ENCODE assay signal across 22 cellular contexts in genomic region chr1:162587761-162588260, GRCh38. TPM values are rescaled to one million over a fixed set of nuclear protein-coding genes. Genes with fewer than 3 reads are reported as not detected.
A peak's percentile ranks its signal among the peaks of the same experiment; 100 is the strongest.
DNase-seq lines count a peak whose midpoint lies in the region; ATAC-seq, FAIRE-seq and TF ChIP-seq lines count a peak whose summit lies in the region.
"Had no signal": no experiment of that assay in that cellular context is flagged by ENCODE, and none has a peak within 500 bp of the region (broad histone marks: within the 10 kb centered on the region; RNA-seq: fewer than 3 reads in every experiment).

No MANE protein-coding gene starts in this region.

- no peak overlapping the region for H3K4me3 Mint-ChIP-seq in astrocyte (ENCODE audit: unreplicated experiment)
- H3K4me3 Mint-ChIP-seq in HFFc6: no peak overlapping the region
- no peak overlapping the region for H3K4me3 Mint-ChIP-seq in activated CD8-positive, alpha-beta T cell treated with anti-CD3 and anti-CD28 coated beads for 36 hours
- no peak overlapping the region for H3K4me3 Mint-ChIP-seq in CD14-positive monocyte
- H3K4me3 Mint-ChIP-seq: CD4-positive, alpha-beta memory T cell had no signal

- H3K36me3 ChIP-seq in KMS-11 (ENCODE audit: insufficient read depth) (peaks cover 24% of the 10 kb centered on the region; the same call in 1 of the 2 replicates), astrocyte (ENCODE audit: insufficient read depth, low read length) (peaks cover 57% of the 10 kb centered on the region)

- H3K27ac Mint-ChIP-seq in astrocyte (ENCODE audit: unreplicated experiment) (no peak overlapping the region), HFFc6 (no peak overlapping the region), CD14-positive monocyte (no peak overlapping the region)
- H3K27ac Mint-ChIP-seq in activated CD8-positive, alpha-beta T cell treated with anti-CD3 and anti-CD28 coated beads for 36 hours: no peak overlapping the region
- H3K27ac Mint-ChIP-seq: CD4-positive, alpha-beta memory T cell had no signal

- H3K4me2 ChIP-seq in KMS-11 (peak overlapping the region; percentile 99), astrocyte (ENCODE audit: low read length) (no peak overlapping the region)
- H3K4me2 ChIP-seq: A549; BLaER1 treated with 17β-estradiol and CSF1 and Interleukin-3, amounts not matched to agents 10 nM and 100 nM had no signal

- H3K9ac ChIP-seq in KMS-11: peak overlapping the region; percentile 23; the same call in 1 of the 2 replicates
- H3K9ac ChIP-seq in astrocyte (ENCODE audit: low read length): no peak overlapping the region
- H3K9ac ChIP-seq: BLaER1 treated with 17β-estradiol and CSF1 and Interleukin-3, amounts not matched to agents 10 nM and 100 nM had no signal

- H4K20me1 ChIP-seq in KMS-11 (ENCODE audit: insufficient read depth) (no peaks in the 10 kb centered on the region), astrocyte (ENCODE audit: insufficient read depth, low read length) (peaks cover 27% of the 10 kb centered on the region)
- H4K20me1 ChIP-seq: BLaER1 treated with 17β-estradiol and CSF1 and Interleukin-3, amounts not matched to agents 10 nM and 100 nM had no signal

- H3K9me3 ChIP-seq in astrocyte (ENCODE audit: insufficient read depth, low read depth, low read length): no peaks in the 10 kb centered on the region
- H3K9me3 ChIP-seq: A549; BE2C; BLaER1 treated with 17β-estradiol and CSF1 and Interleukin-3, amounts not matched to agents 10 nM and 100 nM had no signal

- ATAC-seq in activated CD8-positive, alpha-beta T cell treated with anti-CD3 and anti-CD28 coated beads for 36 hours: no peak
- ATAC-seq: A549 had no signal

- H3K27ac ChIP-seq in KMS-11: peak overlapping the region; percentile 73
- H3K27ac ChIP-seq in astrocyte (ENCODE audit: low read depth, low read length): no peak overlapping the region
- H3K27ac ChIP-seq: A549; BLaER1 treated with 17β-estradiol and CSF1 and Interleukin-3, amounts not matched to agents 10 nM and 100 nM had no signal

- H3K36me3 Mint-ChIP-seq in astrocyte (ENCODE audit: low read depth, unreplicated experiment) (peaks cover 12% of the 10 kb centered on the region), HFFc6 (ENCODE audit: low read depth) (peaks cover 25% of the 10 kb centered on the region), CD14-positive monocyte (peaks cover 18 to 22% of the 10 kb centered on the region in 2 donors)
- peaks cover 29% of the 10 kb centered on the region for H3K36me3 Mint-ChIP-seq in activated CD8-positive, alpha-beta T cell treated with anti-CD3 and anti-CD28 coated beads for 36 hours (ENCODE audit: low read depth)

- peaks cover 99% of the 10 kb centered on the region for H3K4me1 ChIP-seq in KMS-11 (ENCODE audit: low read depth, poor library complexity, severe bottlenecking)
- H3K4me1 ChIP-seq in astrocyte (ENCODE audit: insufficient read depth, low read length): no peaks in the 10 kb centered on the region
- H3K4me1 ChIP-seq: A549; BE2C; BLaER1 treated with 17β-estradiol and CSF1 and Interleukin-3, amounts not matched to agents 10 nM and 100 nM had no signal

- H3K4me1 Mint-ChIP-seq in astrocyte (ENCODE audit: low read depth, unreplicated experiment) (peaks cover 6% of the 10 kb centered on the region), HFFc6 (ENCODE audit: low read depth) (peaks cover 14% of the 10 kb centered on the region), CD14-positive monocyte (no peaks in the 10 kb centered on the region)
- no peaks in the 10 kb centered on the region for H3K4me1 Mint-ChIP-seq in activated CD8-positive, alpha-beta T cell treated with anti-CD3 and anti-CD28 coated beads for 36 hours (ENCODE audit: low read depth)
- H3K4me1 Mint-ChIP-seq: CD4-positive, alpha-beta memory T cell had no signal

- peaks cover 68% of the 10 kb centered on the region for H3K79me2 ChIP-seq in KMS-11 (ENCODE audit: insufficient read depth, low read depth)
- H3K79me2 ChIP-seq in astrocyte (ENCODE audit: insufficient read depth, low read length): peaks cover 15% of the 10 kb centered on the region

- FAIRE-seq in D721Med (lab: Jason Lieb, UNC) (peak; percentile 32), astrocyte (lab: Jason Lieb, UNC) (peak; percentile 39)
- FAIRE-seq: A549, G401.6, GM12892, H1 had no signal

- POLR2A ChIA-PET in activated CD8-positive, alpha-beta T cell treated with anti-CD3 and anti-CD28 coated beads for 36 hours (lab: Charles Lee): no interaction called here

- TF ChIP-seq CTCF in D721Med (IDR thresholded peaks at IDR 0.05; ENCODE audit: insufficient read depth, missing control alignments) (no peak), KMS-11 (conservative IDR thresholded peaks at IDR 0.05; ENCODE audit: low read depth, low read length) (no peak), astrocyte (IDR thresholded peaks at IDR 0.05; ENCODE audit: insufficient read depth, low read depth, low read length) (no peak), HFFc6 (IDR thresholded peaks at IDR 0.05) (no peak), CD14-positive monocyte (IDR thresholded peaks at IDR 0.05) (no peak)
- TF ChIP-seq CTCF in activated CD8-positive, alpha-beta T cell treated with anti-CD3 and anti-CD28 coated beads for 36 hours (IDR thresholded peaks at IDR 0.05): no peak

- intact Hi-C loops in activated CD8-positive, alpha-beta T cell treated with anti-CD3 and anti-CD28 coated beads for 36 hours (cut with micrococcal nuclease): no loop called here
- intact Hi-C loops in CD14-positive monocyte (cut with micrococcal nuclease): no loop called here

- H3K27me3 Mint-ChIP-seq in astrocyte (ENCODE audit: low read depth, unreplicated experiment): no peaks in the 10 kb centered on the region
- H3K27me3 Mint-ChIP-seq in HFFc6 (ENCODE audit: insufficient read depth): no peaks in the 10 kb centered on the region; the same call in 1 of the 2 replicates
- H3K27me3 Mint-ChIP-seq in activated CD8-positive, alpha-beta T cell treated with anti-CD3 and anti-CD28 coated beads for 36 hours: no peaks in the 10 kb centered on the region
- no peaks in the 10 kb centered on the region for H3K27me3 Mint-ChIP-seq in CD14-positive monocyte (ENCODE audit: low read depth in 3 of 3)
- H3K27me3 Mint-ChIP-seq: CD4-positive, alpha-beta memory T cell had no signal

- DNase-seq in D721Med (ENCODE audit: insufficient read length, low spot score) (no peak), RPMI8226 (peak; percentile 87), astrocyte (ENCODE audit: low read depth) (no peak), HFFc6 (no peak), KG1 (lab: John Stamatoyannopoulos, UW) (no peak), CD14-positive monocyte (ENCODE audit: low spot score) (no peak)
- DNase-seq in activated CD8-positive, alpha-beta T cell treated with anti-CD3 and anti-CD28 coated beads for 36 hours: no peak
- DNase-seq: 8988T; ACHN; AML-193; BE2C; CD4-positive, alpha-beta memory T cell; COR-L47; DND-41; H7; HCEC 1CT had no signal

- H2AFZ ChIP-seq in KMS-11 (ENCODE audit: low read depth): no peak overlapping the region
- no peak overlapping the region for H2AFZ ChIP-seq in astrocyte (ENCODE audit: low read depth, low read length)

- no peaks in the 10 kb centered on the region for H3K9me3 Mint-ChIP-seq in astrocyte (ENCODE audit: unreplicated experiment)
- H3K9me3 Mint-ChIP-seq in HFFc6: no peaks in the 10 kb centered on the region
- no peaks in the 10 kb centered on the region for H3K9me3 Mint-ChIP-seq in activated CD8-positive, alpha-beta T cell treated with anti-CD3 and anti-CD28 coated beads for 36 hours
- no peaks in the 10 kb centered on the region for H3K9me3 Mint-ChIP-seq in CD14-positive monocyte
- H3K9me3 Mint-ChIP-seq: CD4-positive, alpha-beta memory T cell had no signal

- H3K27me3 ChIP-seq in KMS-11 (ENCODE audit: insufficient read depth, low read depth) (no peaks in the 10 kb centered on the region), astrocyte (ENCODE audit: insufficient read depth, low read length) (no peaks in the 10 kb centered on the region)
- H3K27me3 ChIP-seq: BE2C; BLaER1 treated with 17β-estradiol and CSF1 and Interleukin-3, amounts not matched to agents 10 nM and 100 nM had no signal

- no peak overlapping the region for H3K4me3 ChIP-seq in KMS-11 (IDR thresholded peaks at IDR 0.05; ENCODE audit: insufficient read depth, low read depth, low read length)
- no peak overlapping the region for H3K4me3 ChIP-seq in astrocyte (ENCODE audit: insufficient read depth, low read depth, low read length)
- H3K4me3 ChIP-seq: A549; BLaER1 treated with 17β-estradiol and CSF1 and Interleukin-3, amounts not matched to agents 10 nM and 100 nM had no signal

- CTCF ChIA-PET in activated CD8-positive, alpha-beta T cell treated with anti-CD3 and anti-CD28 coated beads for 36 hours (lab: Charles Lee): interaction anchor here (0.7 to 1.1 kb wide), 2 partner anchors 16 to 25 kb away, joined by 3 read pairs; no protein-coding TSS in a partner anchor

RNA-seq across cellular contexts. Expression of gene UAP1, which starts 26.3 kb away (rescaled TPM):
- 88.8 and 103 TPM in 2 replicates for total RNA-seq in astrocyte
- total RNA-seq in HFFc6 (2021; fragmentation: NEBNext Ultra II Directional; extraction: Animal tissue kit (Norgen Biotek cat#: 25700)): 100 to 1,000 TPM; 105 to 192 (median 117) TPM
- 10 to 100 TPM; 37.9 to 40.6 TPM for total RNA-seq in activated CD8-positive, alpha-beta T cell treated with anti-CD3 and anti-CD28 coated beads for 36 hours
- 1 to 10 TPM; 5.9 to 7.2 TPM for polyA plus RNA-seq in CD14-positive monocyte

RNA-seq across cellular contexts. Expression of gene DDR2, which starts 44.5 kb away (rescaled TPM):
- total RNA-seq in astrocyte: 15.3 and 23.2 TPM in 2 replicates
- total RNA-seq in HFFc6 (2021; fragmentation: NEBNext Ultra II Directional; extraction: Animal tissue kit (Norgen Biotek cat#: 25700)): 100 to 1,000 TPM; 154 to 218 (median 187) TPM
- total RNA-seq in activated CD8-positive, alpha-beta T cell treated with anti-CD3 and anti-CD28 coated beads for 36 hours: under 1 TPM; 0.31 to 0.45 TPM
- polyA plus RNA-seq in CD14-positive monocyte: not detected

Comparison
In these comparisons a context has a peak if more than half of its experiments do, and no peak if none do; other contexts are left out.
1. RNA of gene DDR2, which starts 44.5 kb away (total RNA-seq): 154 to 218 TPM in HFFc6 and 15.3 to 23.2 TPM in astrocyte; 0.31 to 0.45 TPM in activated CD8-positive, alpha-beta T cell treated with anti-CD3 and anti-CD28 coated beads for 36 hours; every median in the first group is over 10 times any median in the second.